In the genomic region with DNA sequence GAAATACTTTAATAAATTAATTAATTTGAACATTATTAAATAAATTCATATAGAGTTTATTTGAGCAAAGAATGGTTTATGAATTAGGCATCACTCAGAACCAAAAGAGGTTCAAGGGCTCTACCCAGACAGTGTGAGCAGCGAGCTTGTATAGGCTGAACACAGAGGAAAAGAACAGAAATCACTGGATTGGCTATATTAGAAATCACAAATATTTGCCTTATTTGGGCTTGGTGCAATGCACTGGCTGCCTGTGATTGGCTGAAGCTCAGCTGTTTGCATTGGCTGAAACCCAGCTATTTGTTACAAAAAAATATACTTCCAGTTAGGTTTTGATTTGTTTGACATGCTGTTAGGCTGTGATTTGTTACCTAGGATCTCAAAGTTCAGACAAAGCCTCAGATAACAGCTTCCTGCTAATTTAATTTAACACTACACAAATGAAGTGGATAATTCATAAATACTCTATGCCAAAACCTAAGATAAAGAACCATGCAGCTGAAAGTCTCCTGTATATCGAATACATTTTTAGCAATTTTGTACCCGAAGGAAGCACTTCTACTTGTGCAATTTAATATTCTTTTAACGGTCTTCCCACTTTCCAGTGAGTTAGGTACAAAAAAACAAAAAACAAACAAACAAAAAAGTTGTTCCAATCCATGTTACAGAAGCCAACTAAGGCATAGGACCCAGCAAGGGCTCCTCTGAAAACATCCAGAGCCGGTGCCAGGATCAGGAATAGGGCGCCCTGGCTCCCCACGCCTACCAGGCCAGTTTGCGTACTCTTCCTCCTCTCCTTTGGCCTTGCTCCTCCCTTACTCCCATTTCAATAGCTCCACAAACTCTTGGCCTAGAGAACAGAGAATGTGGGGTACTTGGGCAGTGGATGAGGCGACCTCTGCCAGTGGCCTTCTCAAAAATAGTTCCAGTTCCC, we compare ENCODE assay signal across 2 cellular contexts.
A peak's percentile ranks its signal among the peaks of the same experiment; 100 is the strongest.
TF ChIP-seq lines count a peak whose summit lies in the region.

No MANE protein-coding gene starts in this region.

TF ChIP-seq in GM23338, 12 proteins besides CTCF, POLR2A, EP300 and RAD21 (continues in another document):
- TF ChIP-seq EZH2 (IDR thresholded peaks at IDR 0.05; ENCODE audit: low read depth, unreplicated experiment) (no peak), JUNB (IDR thresholded peaks at IDR 0.05; ENCODE audit: unreplicated experiment) (no peak), CREB1 (CRISPR knock-in tag; IDR thresholded peaks at IDR 0.05; ENCODE audit: low read depth) (no peak), POLR2AphosphoS5 (IDR thresholded peaks at IDR 0.05; ENCODE audit: low read depth) (no peak), ZNF331 (CRISPR knock-in tag; IDR thresholded peaks at IDR 0.05; ENCODE audit: low read depth) (no peak), STAT1 (IDR thresholded peaks at IDR 0.05; ENCODE audit: unreplicated experiment) (no peak), ZNF114 (CRISPR knock-in tag; IDR thresholded peaks at IDR 0.05) (no peak), NANOG (IDR thresholded peaks at IDR 0.05; ENCODE audit: borderline replicate concordance) (no peak)
- TF ChIP-seq, protein P1, sequence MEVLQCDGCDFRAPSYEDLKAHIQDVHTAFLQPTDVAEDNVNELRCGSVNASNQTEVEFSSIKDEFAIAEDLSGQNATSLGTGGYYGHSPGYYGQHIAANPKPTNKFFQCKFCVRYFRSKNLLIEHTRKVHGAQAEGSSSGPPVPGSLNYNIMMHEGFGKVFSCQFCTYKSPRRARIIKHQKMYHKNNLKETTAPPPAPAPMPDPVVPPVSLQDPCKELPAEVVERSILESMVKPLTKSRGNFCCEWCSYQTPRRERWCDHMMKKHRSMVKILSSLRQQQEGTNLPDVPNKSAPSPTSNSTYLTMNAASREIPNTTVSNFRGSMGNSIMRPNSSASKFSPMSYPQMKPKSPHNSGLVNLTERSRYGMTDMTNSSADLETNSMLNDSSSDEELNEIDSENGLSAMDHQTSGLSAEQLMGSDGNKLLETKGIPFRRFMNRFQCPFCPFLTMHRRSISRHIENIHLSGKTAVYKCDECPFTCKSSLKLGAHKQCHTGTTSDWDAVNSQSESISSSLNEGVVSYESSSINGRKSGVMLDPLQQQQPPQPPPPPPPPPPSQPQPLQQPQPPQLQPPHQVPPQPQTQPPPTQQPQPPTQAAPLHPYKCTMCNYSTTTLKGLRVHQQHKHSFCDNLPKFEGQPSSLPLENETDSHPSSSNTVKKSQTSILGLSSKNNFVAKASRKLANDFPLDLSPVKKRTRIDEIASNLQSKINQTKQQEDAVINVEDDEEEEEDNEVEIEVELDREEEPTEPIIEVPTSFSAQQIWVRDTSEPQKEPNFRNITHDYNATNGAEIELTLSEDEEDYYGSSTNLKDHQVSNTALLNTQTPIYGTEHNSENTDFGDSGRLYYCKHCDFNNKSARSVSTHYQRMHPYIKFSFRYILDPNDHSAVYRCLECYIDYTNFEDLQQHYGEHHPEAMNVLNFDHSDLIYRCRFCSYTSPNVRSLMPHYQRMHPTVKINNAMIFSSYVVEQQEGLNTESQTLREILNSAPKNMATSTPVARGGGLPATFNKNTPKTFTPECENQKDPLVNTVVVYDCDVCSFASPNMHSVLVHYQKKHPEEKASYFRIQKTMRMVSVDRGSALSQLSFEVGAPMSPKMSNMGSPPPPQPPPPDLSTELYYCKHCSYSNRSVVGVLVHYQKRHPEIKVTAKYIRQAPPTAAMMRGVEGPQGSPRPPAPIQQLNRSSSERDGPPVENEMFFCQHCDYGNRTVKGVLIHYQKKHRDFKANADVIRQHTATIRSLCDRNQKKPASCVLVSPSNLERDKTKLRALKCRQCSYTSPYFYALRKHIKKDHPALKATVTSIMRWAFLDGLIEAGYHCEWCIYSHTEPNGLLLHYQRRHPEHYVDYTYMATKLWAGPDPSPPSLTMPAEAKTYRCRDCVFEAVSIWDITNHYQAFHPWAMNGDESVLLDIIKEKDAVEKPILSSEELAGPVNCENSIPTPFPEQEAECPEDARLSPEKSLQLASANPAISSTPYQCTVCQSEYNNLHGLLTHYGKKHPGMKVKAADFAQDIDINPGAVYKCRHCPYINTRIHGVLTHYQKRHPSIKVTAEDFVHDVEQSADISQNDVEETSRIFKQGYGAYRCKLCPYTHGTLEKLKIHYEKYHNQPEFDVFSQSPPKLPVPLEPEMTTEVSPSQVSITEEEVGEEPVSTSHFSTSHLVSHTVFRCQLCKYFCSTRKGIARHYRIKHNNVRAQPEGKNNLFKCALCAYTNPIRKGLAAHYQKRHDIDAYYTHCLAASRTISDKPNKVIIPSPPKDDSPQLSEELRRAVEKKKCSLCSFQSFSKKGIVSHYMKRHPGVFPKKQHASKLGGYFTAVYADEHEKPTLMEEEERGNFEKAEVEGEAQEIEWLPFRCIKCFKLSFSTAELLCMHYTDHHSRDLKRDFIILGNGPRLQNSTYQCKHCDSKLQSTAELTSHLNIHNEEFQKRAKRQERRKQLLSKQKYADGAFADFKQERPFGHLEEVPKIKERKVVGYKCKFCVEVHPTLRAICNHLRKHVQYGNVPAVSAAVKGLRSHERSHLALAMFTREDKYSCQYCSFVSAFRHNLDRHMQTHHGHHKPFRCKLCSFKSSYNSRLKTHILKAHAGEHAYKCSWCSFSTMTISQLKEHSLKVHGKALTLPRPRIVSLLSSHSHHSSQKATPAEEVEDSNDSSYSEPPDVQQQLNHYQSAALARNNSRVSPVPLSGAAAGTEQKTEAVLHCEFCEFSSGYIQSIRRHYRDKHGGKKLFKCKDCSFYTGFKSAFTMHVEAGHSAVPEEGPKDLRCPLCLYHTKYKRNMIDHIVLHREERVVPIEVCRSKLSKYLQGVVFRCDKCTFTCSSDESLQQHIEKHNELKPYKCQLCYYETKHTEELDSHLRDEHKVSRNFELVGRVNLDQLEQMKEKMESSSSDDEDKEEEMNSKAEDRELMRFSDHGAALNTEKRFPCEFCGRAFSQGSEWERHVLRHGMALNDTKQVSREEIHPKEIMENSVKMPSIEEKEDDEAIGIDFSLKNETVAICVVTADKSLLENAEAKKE (CRISPR knock-in tag; IDR thresholded peaks at IDR 0.05): no peak
- TF ChIP-seq, protein P2, sequence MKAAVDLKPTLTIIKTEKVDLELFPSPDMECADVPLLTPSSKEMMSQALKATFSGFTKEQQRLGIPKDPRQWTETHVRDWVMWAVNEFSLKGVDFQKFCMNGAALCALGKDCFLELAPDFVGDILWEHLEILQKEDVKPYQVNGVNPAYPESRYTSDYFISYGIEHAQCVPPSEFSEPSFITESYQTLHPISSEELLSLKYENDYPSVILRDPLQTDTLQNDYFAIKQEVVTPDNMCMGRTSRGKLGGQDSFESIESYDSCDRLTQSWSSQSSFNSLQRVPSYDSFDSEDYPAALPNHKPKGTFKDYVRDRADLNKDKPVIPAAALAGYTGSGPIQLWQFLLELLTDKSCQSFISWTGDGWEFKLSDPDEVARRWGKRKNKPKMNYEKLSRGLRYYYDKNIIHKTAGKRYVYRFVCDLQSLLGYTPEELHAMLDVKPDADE (IDR thresholded peaks at IDR 0.05): no peak

TF ChIP-seq in liver, 16 proteins besides CTCF, POLR2A, EP300 and RAD21:
- TF ChIP-seq MAX (IDR thresholded peaks at IDR 0.05) (no peak), GABPA (IDR thresholded peaks at IDR 0.05 in 1 of 2, conservative IDR thresholded peaks at IDR 0.05 in 1 of 2) (no peak), YY1 (IDR thresholded peaks at IDR 0.05) (peak; percentile 6), HNF4A (conservative IDR thresholded peaks at IDR 0.05) (peak; percentile 62 to 78), NR2F2 (IDR thresholded peaks at IDR 0.05) (no peak), EGR1 (IDR thresholded peaks at IDR 0.05; ENCODE audit: low read depth in 2 of 2) (peak in 1 of 2 donors; percentile 25), FOXA2 (IDR thresholded peaks at IDR 0.05) (peak; percentile 82), HNF4G (IDR thresholded peaks at IDR 0.05) (peak; percentile 34), ATF3 (IDR thresholded peaks at IDR 0.05) (peak; percentile 14), FOXA1 (IDR thresholded peaks at IDR 0.05) (peak; percentile 61), JUND (IDR thresholded peaks at IDR 0.05) (peak in 1 of 2 donors; percentile 19), SP1 (IDR thresholded peaks at IDR 0.05) (peak; percentile 58), RXRA (IDR thresholded peaks at IDR 0.05) (peak in 1 of 2 donors; percentile 22), TAF1 (conservative IDR thresholded peaks at IDR 0.05) (peak; percentile 77)
- TF ChIP-seq, protein P3, sequence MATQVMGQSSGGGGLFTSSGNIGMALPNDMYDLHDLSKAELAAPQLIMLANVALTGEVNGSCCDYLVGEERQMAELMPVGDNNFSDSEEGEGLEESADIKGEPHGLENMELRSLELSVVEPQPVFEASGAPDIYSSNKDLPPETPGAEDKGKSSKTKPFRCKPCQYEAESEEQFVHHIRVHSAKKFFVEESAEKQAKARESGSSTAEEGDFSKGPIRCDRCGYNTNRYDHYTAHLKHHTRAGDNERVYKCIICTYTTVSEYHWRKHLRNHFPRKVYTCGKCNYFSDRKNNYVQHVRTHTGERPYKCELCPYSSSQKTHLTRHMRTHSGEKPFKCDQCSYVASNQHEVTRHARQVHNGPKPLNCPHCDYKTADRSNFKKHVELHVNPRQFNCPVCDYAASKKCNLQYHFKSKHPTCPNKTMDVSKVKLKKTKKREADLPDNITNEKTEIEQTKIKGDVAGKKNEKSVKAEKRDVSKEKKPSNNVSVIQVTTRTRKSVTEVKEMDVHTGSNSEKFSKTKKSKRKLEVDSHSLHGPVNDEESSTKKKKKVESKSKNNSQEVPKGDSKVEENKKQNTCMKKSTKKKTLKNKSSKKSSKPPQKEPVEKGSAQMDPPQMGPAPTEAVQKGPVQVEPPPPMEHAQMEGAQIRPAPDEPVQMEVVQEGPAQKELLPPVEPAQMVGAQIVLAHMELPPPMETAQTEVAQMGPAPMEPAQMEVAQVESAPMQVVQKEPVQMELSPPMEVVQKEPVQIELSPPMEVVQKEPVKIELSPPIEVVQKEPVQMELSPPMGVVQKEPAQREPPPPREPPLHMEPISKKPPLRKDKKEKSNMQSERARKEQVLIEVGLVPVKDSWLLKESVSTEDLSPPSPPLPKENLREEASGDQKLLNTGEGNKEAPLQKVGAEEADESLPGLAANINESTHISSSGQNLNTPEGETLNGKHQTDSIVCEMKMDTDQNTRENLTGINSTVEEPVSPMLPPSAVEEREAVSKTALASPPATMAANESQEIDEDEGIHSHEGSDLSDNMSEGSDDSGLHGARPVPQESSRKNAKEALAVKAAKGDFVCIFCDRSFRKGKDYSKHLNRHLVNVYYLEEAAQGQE (IDR thresholded peaks at IDR 0.05): peak; percentile 71
- TF ChIP-seq, protein P4, sequence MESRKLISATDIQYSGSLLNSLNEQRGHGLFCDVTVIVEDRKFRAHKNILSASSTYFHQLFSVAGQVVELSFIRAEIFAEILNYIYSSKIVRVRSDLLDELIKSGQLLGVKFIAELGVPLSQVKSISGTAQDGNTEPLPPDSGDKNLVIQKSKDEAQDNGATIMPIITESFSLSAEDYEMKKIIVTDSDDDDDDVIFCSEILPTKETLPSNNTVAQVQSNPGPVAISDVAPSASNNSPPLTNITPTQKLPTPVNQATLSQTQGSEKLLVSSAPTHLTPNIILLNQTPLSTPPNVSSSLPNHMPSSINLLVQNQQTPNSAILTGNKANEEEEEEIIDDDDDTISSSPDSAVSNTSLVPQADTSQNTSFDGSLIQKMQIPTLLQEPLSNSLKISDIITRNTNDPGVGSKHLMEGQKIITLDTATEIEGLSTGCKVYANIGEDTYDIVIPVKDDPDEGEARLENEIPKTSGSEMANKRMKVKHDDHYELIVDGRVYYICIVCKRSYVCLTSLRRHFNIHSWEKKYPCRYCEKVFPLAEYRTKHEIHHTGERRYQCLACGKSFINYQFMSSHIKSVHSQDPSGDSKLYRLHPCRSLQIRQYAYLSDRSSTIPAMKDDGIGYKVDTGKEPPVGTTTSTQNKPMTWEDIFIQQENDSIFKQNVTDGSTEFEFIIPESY (IDR thresholded peaks at IDR 0.05): no peak
